Comparison of ENCODE assay signal across 11 cellular contexts in genomic region chr7:80637911-80638765, GRCh38. TPM values are rescaled to one million over a fixed set of nuclear protein-coding genes. Genes with fewer than 3 reads are reported as not detected.
A peak's percentile ranks its signal among the peaks of the same experiment; 100 is the strongest.
DNase-seq lines count a peak whose midpoint lies in the region; ATAC-seq and TF ChIP-seq lines count a peak whose summit lies in the region.
"Had no signal": no experiment of that assay in that cellular context is flagged by ENCODE, and none has a peak within 500 bp of the region (broad histone marks: within the 10 kb centered on the region; RNA-seq: fewer than 3 reads in every experiment).

CD36 (plus strand) TSS chr7:80638642; CDS start chr7:80646741, 8,099 bp downstream.

- TF ChIP-seq POLR2A in erythroblast (IDR thresholded peaks at IDR 0.05; ENCODE audit: low read length): peak; percentile 43

- TF ChIP-seq CTCF in chondrocyte (IDR thresholded peaks at IDR 0.05): no peak

- H3K27me3 Mint-ChIP-seq in chondrocyte (ENCODE audit: low read depth): no peaks in the 10 kb centered on the region

- peak in 1 of 2 experiments; percentile 27 for DNase-seq in erythroblast (lab: John Stamatoyannopoulos, UW)
- peak; percentile 24 for DNase-seq in pulmonary artery endothelial cell (ENCODE audit: low read depth, low spot score)
- no peak for DNase-seq in NCI-H446 treated with DMSO at 0.1 percent for 48 hours (lab: John Stamatoyannopoulos, UW)
- no peak for DNase-seq in chondrocyte (ENCODE audit: low spot score)
- no peak for DNase-seq in activated naive CD4-positive, alpha-beta T cell (lab: John Stamatoyannopoulos, UW)
- DNase-seq in AG08396 (ENCODE audit: low spot score): no peak
- DNase-seq: activated T-cell treated with anti-CD3 and anti-CD28 coated beads for 4 hours, DMS79, NCI-H82 had no signal

- peaks cover 2% of the 10 kb centered on the region for H3K9me3 Mint-ChIP-seq in chondrocyte (ENCODE audit: low read depth)

- H3K27ac Mint-ChIP-seq in chondrocyte (ENCODE audit: unreplicated experiment): no peak within 1 kb of the TSS

- H3K4me3 Mint-ChIP-seq in chondrocyte (ENCODE audit: unreplicated experiment): no peak within 1 kb of the TSS

- H3K4me1 Mint-ChIP-seq in chondrocyte (ENCODE audit: low read depth): peaks cover 35% of the 10 kb centered on the region

- H3K36me3 Mint-ChIP-seq in chondrocyte (ENCODE audit: low read depth): no peaks in the 10 kb centered on the region

- peak; percentile 76 for ATAC-seq in GM18909 (IDR thresholded peaks at IDR 0.05; ENCODE audit: poor library complexity, unreplicated experiment)
- ATAC-seq in HG03457 (IDR thresholded peaks at IDR 0.05; ENCODE audit: unreplicated experiment): peak; percentile 89

RNA-seq across cellular contexts. Expression of gene CD36, which starts in this region (rescaled TPM):
- total RNA-seq in pulmonary artery endothelial cell: 0.26 and 4.6 TPM in 2 replicates
- 0.39 to 0.95 TPM (median 0.72 TPM) in 3 replicates for total RNA-seq in chondrocyte
